1 cellular context compared by ENCODE assay signal in the genomic region with DNA sequence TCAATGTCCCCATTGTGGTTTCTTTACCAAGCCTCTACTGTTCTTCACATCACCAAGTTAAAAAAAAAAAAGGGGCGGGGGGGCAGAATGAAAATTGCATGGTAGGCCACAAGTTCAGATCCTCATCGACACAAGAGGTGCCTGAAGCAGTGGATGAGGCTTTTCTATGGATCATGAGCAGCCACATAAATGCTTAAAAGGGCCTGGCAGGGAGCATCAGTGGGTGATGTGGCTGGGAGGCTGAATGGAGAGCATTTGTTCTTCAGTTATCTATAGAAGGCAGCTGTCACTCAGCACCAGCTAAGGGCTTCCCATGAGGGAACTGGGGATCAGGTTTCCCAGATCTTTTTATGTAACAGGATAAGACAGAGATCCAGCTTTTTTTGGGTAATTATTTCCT.
TF ChIP-seq lines count a peak whose summit lies in the region.

No MANE protein-coding gene starts in this region.

TF ChIP-seq in GM23338, 12 proteins besides CTCF, POLR2A, EP300 and RAD21 (continued from another document):
- TF ChIP-seq, protein P1, sequence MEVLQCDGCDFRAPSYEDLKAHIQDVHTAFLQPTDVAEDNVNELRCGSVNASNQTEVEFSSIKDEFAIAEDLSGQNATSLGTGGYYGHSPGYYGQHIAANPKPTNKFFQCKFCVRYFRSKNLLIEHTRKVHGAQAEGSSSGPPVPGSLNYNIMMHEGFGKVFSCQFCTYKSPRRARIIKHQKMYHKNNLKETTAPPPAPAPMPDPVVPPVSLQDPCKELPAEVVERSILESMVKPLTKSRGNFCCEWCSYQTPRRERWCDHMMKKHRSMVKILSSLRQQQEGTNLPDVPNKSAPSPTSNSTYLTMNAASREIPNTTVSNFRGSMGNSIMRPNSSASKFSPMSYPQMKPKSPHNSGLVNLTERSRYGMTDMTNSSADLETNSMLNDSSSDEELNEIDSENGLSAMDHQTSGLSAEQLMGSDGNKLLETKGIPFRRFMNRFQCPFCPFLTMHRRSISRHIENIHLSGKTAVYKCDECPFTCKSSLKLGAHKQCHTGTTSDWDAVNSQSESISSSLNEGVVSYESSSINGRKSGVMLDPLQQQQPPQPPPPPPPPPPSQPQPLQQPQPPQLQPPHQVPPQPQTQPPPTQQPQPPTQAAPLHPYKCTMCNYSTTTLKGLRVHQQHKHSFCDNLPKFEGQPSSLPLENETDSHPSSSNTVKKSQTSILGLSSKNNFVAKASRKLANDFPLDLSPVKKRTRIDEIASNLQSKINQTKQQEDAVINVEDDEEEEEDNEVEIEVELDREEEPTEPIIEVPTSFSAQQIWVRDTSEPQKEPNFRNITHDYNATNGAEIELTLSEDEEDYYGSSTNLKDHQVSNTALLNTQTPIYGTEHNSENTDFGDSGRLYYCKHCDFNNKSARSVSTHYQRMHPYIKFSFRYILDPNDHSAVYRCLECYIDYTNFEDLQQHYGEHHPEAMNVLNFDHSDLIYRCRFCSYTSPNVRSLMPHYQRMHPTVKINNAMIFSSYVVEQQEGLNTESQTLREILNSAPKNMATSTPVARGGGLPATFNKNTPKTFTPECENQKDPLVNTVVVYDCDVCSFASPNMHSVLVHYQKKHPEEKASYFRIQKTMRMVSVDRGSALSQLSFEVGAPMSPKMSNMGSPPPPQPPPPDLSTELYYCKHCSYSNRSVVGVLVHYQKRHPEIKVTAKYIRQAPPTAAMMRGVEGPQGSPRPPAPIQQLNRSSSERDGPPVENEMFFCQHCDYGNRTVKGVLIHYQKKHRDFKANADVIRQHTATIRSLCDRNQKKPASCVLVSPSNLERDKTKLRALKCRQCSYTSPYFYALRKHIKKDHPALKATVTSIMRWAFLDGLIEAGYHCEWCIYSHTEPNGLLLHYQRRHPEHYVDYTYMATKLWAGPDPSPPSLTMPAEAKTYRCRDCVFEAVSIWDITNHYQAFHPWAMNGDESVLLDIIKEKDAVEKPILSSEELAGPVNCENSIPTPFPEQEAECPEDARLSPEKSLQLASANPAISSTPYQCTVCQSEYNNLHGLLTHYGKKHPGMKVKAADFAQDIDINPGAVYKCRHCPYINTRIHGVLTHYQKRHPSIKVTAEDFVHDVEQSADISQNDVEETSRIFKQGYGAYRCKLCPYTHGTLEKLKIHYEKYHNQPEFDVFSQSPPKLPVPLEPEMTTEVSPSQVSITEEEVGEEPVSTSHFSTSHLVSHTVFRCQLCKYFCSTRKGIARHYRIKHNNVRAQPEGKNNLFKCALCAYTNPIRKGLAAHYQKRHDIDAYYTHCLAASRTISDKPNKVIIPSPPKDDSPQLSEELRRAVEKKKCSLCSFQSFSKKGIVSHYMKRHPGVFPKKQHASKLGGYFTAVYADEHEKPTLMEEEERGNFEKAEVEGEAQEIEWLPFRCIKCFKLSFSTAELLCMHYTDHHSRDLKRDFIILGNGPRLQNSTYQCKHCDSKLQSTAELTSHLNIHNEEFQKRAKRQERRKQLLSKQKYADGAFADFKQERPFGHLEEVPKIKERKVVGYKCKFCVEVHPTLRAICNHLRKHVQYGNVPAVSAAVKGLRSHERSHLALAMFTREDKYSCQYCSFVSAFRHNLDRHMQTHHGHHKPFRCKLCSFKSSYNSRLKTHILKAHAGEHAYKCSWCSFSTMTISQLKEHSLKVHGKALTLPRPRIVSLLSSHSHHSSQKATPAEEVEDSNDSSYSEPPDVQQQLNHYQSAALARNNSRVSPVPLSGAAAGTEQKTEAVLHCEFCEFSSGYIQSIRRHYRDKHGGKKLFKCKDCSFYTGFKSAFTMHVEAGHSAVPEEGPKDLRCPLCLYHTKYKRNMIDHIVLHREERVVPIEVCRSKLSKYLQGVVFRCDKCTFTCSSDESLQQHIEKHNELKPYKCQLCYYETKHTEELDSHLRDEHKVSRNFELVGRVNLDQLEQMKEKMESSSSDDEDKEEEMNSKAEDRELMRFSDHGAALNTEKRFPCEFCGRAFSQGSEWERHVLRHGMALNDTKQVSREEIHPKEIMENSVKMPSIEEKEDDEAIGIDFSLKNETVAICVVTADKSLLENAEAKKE (CRISPR knock-in tag; IDR thresholded peaks at IDR 0.05): no peak
- TF ChIP-seq EZH2phosphoT487 (IDR thresholded peaks at IDR 0.05; ENCODE audit: unreplicated experiment): no peak
